ENCODE assay signal across 8 cellular contexts in genomic region chr1:212457740-212458338, GRCh38.
DNase-seq lines count a peak whose midpoint lies in the region; ATAC-seq and TF ChIP-seq lines count a peak whose summit lies in the region.

No MANE protein-coding gene starts in this region.

- POLR2A ChIA-PET in AG04449 (lab: Yijun Ruan, JAX): interaction anchor here (1.8 kb wide), 1 partner anchor 151 kb away, joined by 8 read pairs; the partner anchor contains the start of gene ATF3

- peak; percentile 25 for TF ChIP-seq CTCF in AG04449 (IDR thresholded peaks at IDR 0.05; ENCODE audit: insufficient read depth, low read length, missing control alignments)
- TF ChIP-seq CTCF in GM13976 (IDR thresholded peaks at IDR 0.05; ENCODE audit: borderline replicate concordance, control extremely low read depth, extremely low read depth, insufficient read depth, missing control alignments): peak; percentile 63

- CTCF ChIA-PET in AG04449 (lab: Yijun Ruan, JAX): interaction anchor here (0.7 to 9.6 kb wide), 33 partner anchors 8 to 943 kb away, joined by 3 to 279 read pairs (median 5); partner anchors contain the start of genes ATF3, DTL, INTS7 and NENF

- no peak overlapping the region for H3K4me3 ChIP-seq in AG04449 (ENCODE audit: low read depth, low read length)

- DNase-seq in AG04449 (ENCODE audit: low read depth, low spot score) (no peak), GM13976 (ENCODE audit: low spot score) (peak; percentile 69), NCI-H748 treated with DMSO at 0.1 percent for 48 hours (lab: John Stamatoyannopoulos, UW) (peak; percentile 23), fibroblast of gingiva (ENCODE audit: low read depth) (peak; percentile 14), retina (peak; percentile 55)
- DNase-seq in activated CD8-positive, alpha-beta memory T cell treated with anti-CD3 and anti-CD28 coated beads for 24 hours: peak; percentile 80

- ATAC-seq in HG02642 (IDR thresholded peaks at IDR 0.05; ENCODE audit: poor library complexity, unreplicated experiment): no peak
- ATAC-seq in GM19452 (IDR thresholded peaks at IDR 0.05; ENCODE audit: unreplicated experiment): no peak

- in situ Hi-C loops in GM13976 (cut with MboI; ENCODE audit: low sequenced_read_pairs, unreplicated experiment): loop anchor here (10.0 to 25.0 kb wide), 3 partner anchors 383 to 773 kb away; no protein-coding TSS in a partner anchor
